ENCODE assay signal across 9 cellular contexts in genomic region chr5:176995896-176996767, GRCh38. TPM values are rescaled to one million over a fixed set of nuclear protein-coding genes. Genes with fewer than 3 reads are reported as not detected.
A peak's percentile ranks its signal among the peaks of the same experiment; 100 is the strongest.
DNase-seq lines count a peak whose midpoint lies in the region; ATAC-seq lines count a peak whose summit lies in the region.
"Had no signal": no experiment of that assay in that cellular context is flagged by ENCODE, and none has a peak within 500 bp of the region (broad histone marks: within the 10 kb centered on the region; RNA-seq: fewer than 3 reads in every experiment).

No MANE protein-coding gene starts in this region.

- H3K27ac Mint-ChIP-seq in T-cell, result peak overlapping the region; percentile 1 to 50
- peak overlapping the region; percentile 82 for H3K27ac Mint-ChIP-seq in memory B cell

- CTCF ChIA-PET in T-cell (lab: Charles Lee), result interaction anchor here (0.5 to 1.1 kb wide), 2 partner anchors 10 to 87 kb away, joined by 3 read pairs; no protein-coding TSS in a partner anchor

- H3K4me3 Mint-ChIP-seq in T-cell, result peak overlapping the region in 1 of 3 donors; percentile 23
- H3K4me3 Mint-ChIP-seq in memory B cell, result peak overlapping the region; percentile 69

- DNase-seq in EL (peak; percentile 51), T-cell (no peak), memory B cell (ENCODE audit: low spot score in 2 of 2) (no peak), germinal center (ENCODE audit: low spot score) (no peak), NCI-H1105 treated with DMSO at 0.1 percent for 48 hours (lab: John Stamatoyannopoulos, UW) (no peak), DMS53 treated with DMSO at 0.1 percent for 48 hours (lab: John Stamatoyannopoulos, UW; ENCODE audit: unreplicated experiment) (no peak)
- DNase-seq: colonic mucosa had no signal

- ATAC-seq in GM21381 (IDR thresholded peaks at IDR 0.05; ENCODE audit: unreplicated experiment) (peak; percentile 49), T-cell (replicated peaks in 1 of 4) (peak in 1 of 4 experiments; percentile 26), memory B cell (ENCODE audit: low read depth) (peak; percentile 10), HG03565 (IDR thresholded peaks at IDR 0.05; ENCODE audit: unreplicated experiment) (no peak)

- POLR2A ChIA-PET in T-cell (lab: Charles Lee), result no interaction called here

- H3K4me1 Mint-ChIP-seq in T-cell (peaks cover 48 to 57% (median 55%) of the 10 kb centered on the region in 3 donors), memory B cell (peaks cover 45% of the 10 kb centered on the region)

- H3K36me3 Mint-ChIP-seq in T-cell (peaks cover 21% of the 10 kb centered on the region), memory B cell (peaks cover 9% of the 10 kb centered on the region)

- H3K27me3 Mint-ChIP-seq in T-cell, result no peaks in the 10 kb centered on the region
- H3K27me3 Mint-ChIP-seq in memory B cell, result no peaks in the 10 kb centered on the region

- H3K9me3 Mint-ChIP-seq in T-cell (peaks cover 3 to 8% (median 3%) of the 10 kb centered on the region in 3 donors), memory B cell (no peaks in the 10 kb centered on the region)

RNA-seq across cellular contexts. Expression of gene UIMC1, which starts 10.4 kb away (rescaled TPM):
- 10 to 100 TPM; 50.0 to 70.3 (median 56.7) TPM for total RNA-seq in T-cell

RNA-seq across cellular contexts. Expression of gene ZNF346, which starts 26.4 kb away (rescaled TPM):
- total RNA-seq in T-cell, result 10 to 100 TPM; 22.8 to 25.7 (median 24.8) TPM
